In genomic region chr20:2753456-2754040, GRCh38 we compare ENCODE assay signal across 1 cellular context.
TF ChIP-seq lines count a peak whose summit lies in the region.

No MANE protein-coding gene starts in this region.

TF ChIP-seq in GM23338, 12 proteins besides CTCF, POLR2A, EP300 and RAD21:
- TF ChIP-seq JUNB (IDR thresholded peaks at IDR 0.05; ENCODE audit: unreplicated experiment) (no peak), ZNF114 (CRISPR knock-in tag; IDR thresholded peaks at IDR 0.05) (no peak), REST (IDR thresholded peaks at IDR 0.05; ENCODE audit: unreplicated experiment) (no peak)
